20 cellular contexts compared by ENCODE assay signal in the genomic region with DNA sequence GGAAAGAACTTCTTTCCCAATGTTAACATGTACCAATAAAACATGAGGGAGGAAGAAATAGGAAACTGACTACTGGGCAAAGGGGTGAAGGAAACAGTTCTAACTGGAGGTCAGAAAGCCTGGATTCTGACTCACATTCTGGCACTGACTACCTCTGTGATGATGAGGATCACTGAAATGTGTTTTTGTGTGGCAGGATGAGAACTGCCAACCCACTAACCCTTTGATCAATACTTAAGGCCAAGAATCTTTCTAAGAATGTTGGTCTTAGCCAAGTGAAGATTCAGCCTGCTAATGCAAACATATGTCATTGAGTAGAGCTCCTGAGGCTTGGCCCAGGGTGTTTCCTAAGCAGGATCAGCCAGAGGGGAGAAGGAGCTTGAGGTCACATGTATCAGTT. TPM values are rescaled to one million over a fixed set of nuclear protein-coding genes. Genes with fewer than 3 reads are reported as not detected.
DNase-seq lines count a peak whose midpoint lies in the region; ATAC-seq and TF ChIP-seq lines count a peak whose summit lies in the region.
"Had no signal": no experiment of that assay in that cellular context is flagged by ENCODE, and none has a peak within 500 bp of the region (broad histone marks: within the 10 kb centered on the region; RNA-seq: fewer than 3 reads in every experiment).

No MANE protein-coding gene starts in this region.

- H3K79me2 ChIP-seq in PC-3 (ENCODE audit: low read length): no peaks in the 10 kb centered on the region

- H3K4me3 ChIP-seq in PC-3 (ENCODE audit: low read length) (no peak overlapping the region), epithelial cell of proximal tubule (ENCODE audit: low read depth, low read length) (no peak overlapping the region)
- H3K4me3 ChIP-seq: SJCRH30 had no signal

- CTCF ChIA-PET in PC-3 (lab: Charles Lee): no interaction called here

- no peak for TF ChIP-seq CTCF in PC-3 (conservative IDR thresholded peaks at IDR 0.05; ENCODE audit: low read depth, low read length)
- no peak for TF ChIP-seq CTCF in epithelial cell of proximal tubule (conservative IDR thresholded peaks at IDR 0.05; ENCODE audit: low read depth, low read length)

- in situ Hi-C loops in G401 (cut with HindIII; ENCODE audit: low sequenced_read_pairs): no loop called here

- H3K36me3 ChIP-seq in PC-3 (ENCODE audit: low read depth, low read length): no peaks in the 10 kb centered on the region
- H3K36me3 ChIP-seq: SJCRH30 had no signal

- H3K9me2 ChIP-seq in PC-3 (replicated peaks; ENCODE audit: low read length): no peaks in the 10 kb centered on the region

- no peaks in the 10 kb centered on the region for H3K27me3 ChIP-seq in PC-3 (ENCODE audit: low read length)
- H3K27me3 ChIP-seq: SJCRH30 had no signal

- no peak overlapping the region for H3K4me2 ChIP-seq in PC-3 (ENCODE audit: low read length)

- no TSS peak for BruUV-seq in PC-3 (replicated peaks; lab: Mats Ljungman, UMichigan)

- peaks cover 14% of the 10 kb centered on the region for H3K4me1 ChIP-seq in PC-3 (ENCODE audit: insufficient read depth, low read length)
- H3K4me1 ChIP-seq: SJCRH30 had no signal

- H4K20me1 ChIP-seq in PC-3 (ENCODE audit: low read length): no peaks in the 10 kb centered on the region

- peak; percentile 6 for DNase-seq in GM03348 (ENCODE audit: low spot score)
- peak; percentile 83 for DNase-seq in PC-3
- peak; percentile 29 for DNase-seq in epithelial cell of proximal tubule (ENCODE audit: low read depth)
- peak; percentile 49 for DNase-seq in kidney tubule cell (ENCODE audit: low spot score)
- DNase-seq in G401 (ENCODE audit: low spot score): no peak
- DNase-seq in caudate nucleus (lab: John Stamatoyannopoulos, UW): no peak
- DNase-seq in SHP77 treated with DMSO at 0.1 percent for 48 hours (lab: John Stamatoyannopoulos, UW): no peak
- DNase-seq: Calu3; CD4-positive, CD25-positive, alpha-beta regulatory T cell; DMS79; HFFc6; Karpas-422; NCI-H1105; NCI-H1694; NCI-H345; NCI-H526; SJCRH30 had no signal

- no peak overlapping the region for H3K9ac ChIP-seq in PC-3 (ENCODE audit: low read length)

- no peaks in the 10 kb centered on the region for H3F3A ChIP-seq in PC-3 (ENCODE audit: low read length, unreplicated experiment)

- intact Hi-C loops in PC-3 (cut with micrococcal nuclease): no loop called here

- H2AFZ ChIP-seq in PC-3 (ENCODE audit: low read length): no peak overlapping the region

- POLR2A ChIA-PET in PC-3 (lab: Charles Lee; ENCODE audit: unreplicated experiment): no interaction called here

- H3K27ac ChIP-seq in PC-3 (ENCODE audit: low read length): peak overlapping the region; percentile 35; the same call in 1 of the 2 replicates
- no peak overlapping the region for H3K27ac ChIP-seq in caudate nucleus (ENCODE audit: low read depth, low read length)
- H3K27ac ChIP-seq: SJCRH30 had no signal

- ATAC-seq in PC-3: peak; percentile 61
- no peak for ATAC-seq in HG03354 (IDR thresholded peaks at IDR 0.05; ENCODE audit: poor library complexity, severe bottlenecking, unreplicated experiment)

- H3K9me3 ChIP-seq in PC-3 (ENCODE audit: low read length): no peaks in the 10 kb centered on the region
- H3K9me3 ChIP-seq: SJCRH30 had no signal

RNA-seq across cellular contexts. Expression of a gene that starts 4.6 kb away (rescaled TPM):
- total RNA-seq in PC-3 (2014; rRNA removed) (not detected in 2 replicates), epithelial cell of proximal tubule (not detected in 2 replicates)
- not detected in 2 replicates for total RNA-seq in G401 (2014; rRNA removed; shearing (Covaris generic))
- total RNA-seq: A673; Calu3; CD4-positive, CD25-positive, alpha-beta regulatory T cell; H4; HFFc6; SJCRH30 had no signal

RNA-seq across cellular contexts. Expression of a gene that starts 26.0 kb away (rescaled TPM):
- total RNA-seq in PC-3 (2014; rRNA removed): 24.7 and 30.9 TPM in 2 replicates
- total RNA-seq in epithelial cell of proximal tubule: 17.0 and 25.0 TPM in 2 replicates
- total RNA-seq in G401 (2014; rRNA removed; shearing (Covaris generic)): 8.3 and 10.7 TPM in 2 replicates

RNA-seq across cellular contexts. Expression of a gene that starts 32.2 kb away (rescaled TPM):
- total RNA-seq in PC-3 (2014; rRNA removed): 0.22 and 1.1 TPM in 2 replicates
- total RNA-seq in epithelial cell of proximal tubule: 0.58 TPM in 1 of 2 replicates, not detected in the other
- total RNA-seq in G401 (2014; rRNA removed; shearing (Covaris generic)): 0.14 and 0.55 TPM in 2 replicates
- total RNA-seq: A673, H4, HFFc6 had no signal

RNA-seq across cellular contexts. Expression of a gene that starts 48.7 kb away (rescaled TPM):
- total RNA-seq in PC-3 (2014; rRNA removed): not detected in 2 replicates
- total RNA-seq in epithelial cell of proximal tubule: not detected in 2 replicates
- not detected in 2 replicates for total RNA-seq in G401 (2014; rRNA removed; shearing (Covaris generic))
- total RNA-seq: A673; Calu3; CD4-positive, CD25-positive, alpha-beta regulatory T cell; H4; HFFc6; SJCRH30 had no signal

Comparison
In these comparisons a context has a peak if more than half of its experiments do, and no peak if none do; other contexts are left out.
1. DNase-seq: peak in GM03348 (single experiment), PC-3 (single experiment), epithelial cell of proximal tubule (single experiment) and kidney tubule cell (single experiment); none in G401 (single experiment), caudate nucleus (0 of 61) and SHP77 treated with DMSO at 0.1 percent for 48 hours (single experiment).